ENCODE assay signal across 16 cellular contexts in the genomic region with DNA sequence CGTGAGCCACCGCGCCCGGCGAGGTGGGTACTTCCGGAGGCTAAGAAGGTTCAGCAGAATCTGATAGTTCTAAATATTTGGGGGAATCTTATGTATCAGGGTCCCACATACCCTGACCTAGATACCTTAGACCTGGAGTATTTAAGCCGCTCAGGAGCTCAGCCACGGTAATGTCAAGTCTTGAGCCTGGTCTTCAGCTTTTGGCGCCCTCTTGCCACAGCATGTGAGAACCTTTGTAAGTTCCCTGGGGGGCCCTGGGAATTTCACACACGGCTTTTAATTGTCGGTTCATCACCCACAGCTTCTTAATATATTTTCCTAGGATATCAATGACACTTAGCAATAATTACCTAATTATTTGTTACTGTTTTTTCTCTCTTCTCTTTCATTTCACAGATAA.
A peak's percentile ranks its signal among the peaks of the same experiment; 100 is the strongest.
DNase-seq lines count a peak whose midpoint lies in the region; ATAC-seq and TF ChIP-seq lines count a peak whose summit lies in the region.
"Had no signal": no experiment of that assay in that cellular context is flagged by ENCODE, and none has a peak within 500 bp of the region (broad histone marks: within the 10 kb centered on the region; RNA-seq: fewer than 3 reads in every experiment).

No MANE protein-coding gene starts in this region.

- H3K27ac Mint-ChIP-seq in GM23338: no peak overlapping the region
- H3K27ac Mint-ChIP-seq in activated CD8-positive, alpha-beta T cell treated with anti-CD3 and anti-CD28 coated beads for 36 hours: no peak overlapping the region
- no peak overlapping the region for H3K27ac Mint-ChIP-seq in activated T-helper 2 cell treated with anti-CD3 and anti-CD28 coated beads, Interferon-gamma antibody, Interleukin-2, Interleukin-4, amounts not matched to agents 10 μg/mL and 5 μg/mL and 100 μg/mL, durations not matched to agents 14 hours and 24 hours and 36 hours
- H3K27ac Mint-ChIP-seq: CD4-positive, CD25-positive, alpha-beta regulatory T cell had no signal

- intact Hi-C loops in transverse colon (cut with DNase I; ENCODE audit: low total_unique reads): no loop called here
- intact Hi-C loops in activated CD8-positive, alpha-beta T cell treated with anti-CD3 and anti-CD28 coated beads for 36 hours (cut with micrococcal nuclease): no loop called here
- intact Hi-C loops in activated T-helper 2 cell treated with anti-CD3 and anti-CD28 coated beads, Interferon-gamma antibody, Interleukin-2, Interleukin-4, amounts not matched to agents 10 μg/mL and 5 μg/mL and 100 μg/mL, durations not matched to agents 14 hours and 24 hours and 36 hours (cut with micrococcal nuclease): no loop called here

- H4K20me1 ChIP-seq in BLaER1 treated with 17β-estradiol and CSF1 and Interleukin-3, amounts not matched to agents 10 nM and 100 nM: no peaks in the 10 kb centered on the region
- H4K20me1 ChIP-seq in GM23338 (replicated peaks; ENCODE audit: insufficient read depth): no peaks in the 10 kb centered on the region
- H4K20me1 ChIP-seq in OCI-LY1 (ENCODE audit: insufficient read depth, low read length): no peaks in the 10 kb centered on the region

- CTCF ChIA-PET in activated CD8-positive, alpha-beta T cell treated with anti-CD3 and anti-CD28 coated beads for 36 hours (lab: Charles Lee): no interaction called here

- peaks cover 5% of the 10 kb centered on the region for H3K27me3 Mint-ChIP-seq in GM23338 (ENCODE audit: insufficient read depth, low read depth, poor library complexity)
- peaks cover 16% of the 10 kb centered on the region for H3K27me3 Mint-ChIP-seq in activated CD8-positive, alpha-beta T cell treated with anti-CD3 and anti-CD28 coated beads for 36 hours
- H3K27me3 Mint-ChIP-seq in activated T-helper 2 cell treated with anti-CD3 and anti-CD28 coated beads, Interferon-gamma antibody, Interleukin-2, Interleukin-4, amounts not matched to agents 10 μg/mL and 5 μg/mL and 100 μg/mL, durations not matched to agents 14 hours and 24 hours and 36 hours (ENCODE audit: low read depth): no peaks in the 10 kb centered on the region
- H3K27me3 Mint-ChIP-seq: CD4-positive, CD25-positive, alpha-beta regulatory T cell had no signal

- DNase-seq in GM23338 (ENCODE audit: low spot score) (peak; percentile 67), iPS-NIHi11 (ENCODE audit: low spot score) (peak; percentile 49), transverse colon (no peak)
- no peak for DNase-seq in activated CD8-positive, alpha-beta T cell treated with anti-CD3 and anti-CD28 coated beads for 36 hours
- DNase-seq in activated T-helper 2 cell treated with anti-CD3 and anti-CD28 coated beads, Interferon-gamma antibody, Interleukin-2, Interleukin-4, amounts not matched to agents 10 μg/mL and 5 μg/mL and 100 μg/mL, durations not matched to agents 14 hours and 24 hours and 36 hours (ENCODE audit: low spot score): no peak
- DNase-seq: CD4-positive, CD25-positive, alpha-beta regulatory T cell; DMS79; GDM1; Kasumi-1; NCI-H1436; NCI-H226; NCI-H526 treated with DMSO at 0.1 percent for 48 hours; SHP77 had no signal

- TF ChIP-seq CTCF in GM23338 (conservative IDR thresholded peaks at IDR 0.05; ENCODE audit: low read depth in 2 of 2): peak; percentile 52 to 75
- TF ChIP-seq CTCF in OCI-LY1 (IDR thresholded peaks at IDR 0.05; ENCODE audit: low read length): peak; percentile 50
- no peak for TF ChIP-seq CTCF in transverse colon (IDR thresholded peaks at IDR 0.05)
- TF ChIP-seq CTCF in activated CD8-positive, alpha-beta T cell treated with anti-CD3 and anti-CD28 coated beads for 36 hours (IDR thresholded peaks at IDR 0.05): no peak

- in situ Hi-C loops in transverse colon (cut with MboI; ENCODE audit: low pct_ligation_motif_present in 1 of 4, low pct_unique_long_range_greater_than_20kb in 1 of 4, low sequenced_read_pairs in 3 of 4): no loop called here

- H3F3A ChIP-seq in GM23338 (replicated peaks; ENCODE audit: low read depth): no peaks in the 10 kb centered on the region
- H3F3A ChIP-seq in OCI-LY1 (ENCODE audit: insufficient read depth, low read length): no peaks in the 10 kb centered on the region

- no peaks in the 10 kb centered on the region for H3K9me3 Mint-ChIP-seq in GM23338
- peaks cover 2% of the 10 kb centered on the region for H3K9me3 Mint-ChIP-seq in activated CD8-positive, alpha-beta T cell treated with anti-CD3 and anti-CD28 coated beads for 36 hours
- H3K9me3 Mint-ChIP-seq in activated T-helper 2 cell treated with anti-CD3 and anti-CD28 coated beads, Interferon-gamma antibody, Interleukin-2, Interleukin-4, amounts not matched to agents 10 μg/mL and 5 μg/mL and 100 μg/mL, durations not matched to agents 14 hours and 24 hours and 36 hours: peaks cover 11% of the 10 kb centered on the region

- no peak for TF ChIP-seq EP300 in transverse colon (IDR thresholded peaks at IDR 0.05; ENCODE audit: low read depth)

- peaks cover 21 to 68% (median 54%) of the 10 kb centered on the region in 10 experiments for H3K4me1 ChIP-seq in BLaER1 treated with 17β-estradiol and CSF1 and Interleukin-3, amounts not matched to agents 10 nM and 100 nM
- H3K4me1 ChIP-seq in GM23338 (ENCODE audit: insufficient read depth) (no peaks in the 10 kb centered on the region), OCI-LY1 (ENCODE audit: insufficient read depth, low read length, severe bottlenecking) (peaks cover 30% of the 10 kb centered on the region), transverse colon (no peaks in the 10 kb centered on the region)
- H3K4me1 ChIP-seq: A549 had no signal

- no peaks in the 10 kb centered on the region for H3K79me2 ChIP-seq in GM23338 (replicated peaks; ENCODE audit: insufficient read depth)
- H3K79me2 ChIP-seq in OCI-LY1 (ENCODE audit: insufficient read depth, low read length): no peaks in the 10 kb centered on the region

- ATAC-seq in GM23338: peak; percentile 58
- no peak for ATAC-seq in activated CD8-positive, alpha-beta T cell treated with anti-CD3 and anti-CD28 coated beads for 36 hours
- ATAC-seq: A549 had no signal

- peaks cover 5% of the 10 kb centered on the region; the same call in 1 of the 3 replicates for H3K4me1 Mint-ChIP-seq in GM23338
- no peaks in the 10 kb centered on the region for H3K4me1 Mint-ChIP-seq in activated CD8-positive, alpha-beta T cell treated with anti-CD3 and anti-CD28 coated beads for 36 hours (ENCODE audit: low read depth)
- H3K4me1 Mint-ChIP-seq in activated T-helper 2 cell treated with anti-CD3 and anti-CD28 coated beads, Interferon-gamma antibody, Interleukin-2, Interleukin-4, amounts not matched to agents 10 μg/mL and 5 μg/mL and 100 μg/mL, durations not matched to agents 14 hours and 24 hours and 36 hours (ENCODE audit: low read depth): no peaks in the 10 kb centered on the region
- H3K4me1 Mint-ChIP-seq: CD4-positive, CD25-positive, alpha-beta regulatory T cell had no signal

- no peaks in the 10 kb centered on the region for H3K36me3 ChIP-seq in BLaER1 treated with 17β-estradiol and CSF1 and Interleukin-3, amounts not matched to agents 10 nM and 100 nM
- no peaks in the 10 kb centered on the region for H3K36me3 ChIP-seq in GM23338 (ENCODE audit: insufficient read depth)
- no peaks in the 10 kb centered on the region; the same call in 1 of the 2 replicates for H3K36me3 ChIP-seq in OCI-LY1 (ENCODE audit: insufficient read depth, low read length)
- H3K36me3 ChIP-seq in transverse colon: no peaks in the 10 kb centered on the region

- no peak for TF ChIP-seq POLR2A in transverse colon (IDR thresholded peaks at IDR 0.05)

- no peak overlapping the region for H3K4me3 ChIP-seq in BLaER1 treated with 17β-estradiol and CSF1 and Interleukin-3, amounts not matched to agents 10 nM and 100 nM
- H3K4me3 ChIP-seq in GM23338 (no peak overlapping the region), OCI-LY1 (ENCODE audit: low read depth, low read length, poor library complexity, severe bottlenecking) (no peak overlapping the region), transverse colon (no peak overlapping the region)
- H3K4me3 ChIP-seq: A549 had no signal

- no peak overlapping the region for H2AFZ ChIP-seq in GM23338
- H2AFZ ChIP-seq in OCI-LY1 (ENCODE audit: low read length): no peak overlapping the region

- H3K27me3 ChIP-seq in BLaER1 treated with 17β-estradiol and CSF1 and Interleukin-3, amounts not matched to agents 10 nM and 100 nM: no peaks in the 10 kb centered on the region
- no peaks in the 10 kb centered on the region for H3K27me3 ChIP-seq in GM23338 (ENCODE audit: insufficient read depth)
- no peaks in the 10 kb centered on the region; the same call in 1 of the 2 replicates for H3K27me3 ChIP-seq in OCI-LY1 (ENCODE audit: insufficient read depth, low read length)
- H3K27me3 ChIP-seq in transverse colon: peaks cover 5% of the 10 kb centered on the region

- H3K4me3 Mint-ChIP-seq in GM23338: no peak overlapping the region
- no peak overlapping the region for H3K4me3 Mint-ChIP-seq in activated CD8-positive, alpha-beta T cell treated with anti-CD3 and anti-CD28 coated beads for 36 hours
- H3K4me3 Mint-ChIP-seq in activated T-helper 2 cell treated with anti-CD3 and anti-CD28 coated beads, Interferon-gamma antibody, Interleukin-2, Interleukin-4, amounts not matched to agents 10 μg/mL and 5 μg/mL and 100 μg/mL, durations not matched to agents 14 hours and 24 hours and 36 hours (ENCODE audit: low read depth): no peak overlapping the region
- H3K4me3 Mint-ChIP-seq: CD4-positive, CD25-positive, alpha-beta regulatory T cell had no signal

- H3K9ac ChIP-seq in BLaER1 treated with 17β-estradiol and CSF1 and Interleukin-3, amounts not matched to agents 10 nM and 100 nM: no peak overlapping the region
- no peak overlapping the region for H3K9ac ChIP-seq in OCI-LY1 (ENCODE audit: low read length)

- peak overlapping the region in 6 of 11 experiments; percentile 1 to 42 (median 20); a peak in 3 of 22 replicates for H3K4me2 ChIP-seq in BLaER1 treated with 17β-estradiol and CSF1 and Interleukin-3, amounts not matched to agents 10 nM and 100 nM
- H3K4me2 ChIP-seq in GM23338: no peak overlapping the region
- no peak overlapping the region for H3K4me2 ChIP-seq in OCI-LY1 (ENCODE audit: low read length)
- H3K4me2 ChIP-seq: A549 had no signal

- peak overlapping the region in 6 of 11 experiments; percentile 24 to 77 (median 66); a peak in 10 of 22 replicates for H3K27ac ChIP-seq in BLaER1 treated with 17β-estradiol and CSF1 and Interleukin-3, amounts not matched to agents 10 nM and 100 nM
- H3K27ac ChIP-seq in GM23338 (ENCODE audit: low read depth): no peak overlapping the region
- H3K27ac ChIP-seq in OCI-LY1 (ENCODE audit: low read depth, low read length, poor library complexity, severe bottlenecking): no peak overlapping the region
- H3K27ac ChIP-seq in transverse colon: no peak overlapping the region
- H3K27ac ChIP-seq: A549 had no signal

- POLR2A ChIA-PET in activated CD8-positive, alpha-beta T cell treated with anti-CD3 and anti-CD28 coated beads for 36 hours (lab: Charles Lee): no interaction called here

- peaks cover 6 to 12% (median 8%) of the 10 kb centered on the region in 11 experiments; a peak in 20 of 22 replicates for H3K9me3 ChIP-seq in BLaER1 treated with 17β-estradiol and CSF1 and Interleukin-3, amounts not matched to agents 10 nM and 100 nM (replicated peaks in 1 of 11)
- H3K9me3 ChIP-seq in OCI-LY1 (ENCODE audit: low read length) (0 out of 2 replicates have a peak, but pooled peaks cover 6% of the 10 kb centered on the region), transverse colon (peaks cover 0 to 3% of the 10 kb centered on the region in 2 donors)
- H3K9me3 ChIP-seq: A549 had no signal

- H3K9me2 ChIP-seq in GM23338 (ENCODE audit: insufficient read depth): no peaks in the 10 kb centered on the region
- no peaks in the 10 kb centered on the region for H3K9me2 ChIP-seq in OCI-LY1 (ENCODE audit: low read depth, low read length)

- 80 to 96% methylated on average over 3 to 11 of the region's 11 CpGs for WGBS in transverse colon (ENCODE audit: low coverage in 1 of 2), 2 donors

- no peaks in the 10 kb centered on the region for H3K36me3 Mint-ChIP-seq in GM23338 (ENCODE audit: low read depth)
- no peaks in the 10 kb centered on the region for H3K36me3 Mint-ChIP-seq in activated CD8-positive, alpha-beta T cell treated with anti-CD3 and anti-CD28 coated beads for 36 hours (ENCODE audit: low read depth)
- no peaks in the 10 kb centered on the region for H3K36me3 Mint-ChIP-seq in activated T-helper 2 cell treated with anti-CD3 and anti-CD28 coated beads, Interferon-gamma antibody, Interleukin-2, Interleukin-4, amounts not matched to agents 10 μg/mL and 5 μg/mL and 100 μg/mL, durations not matched to agents 14 hours and 24 hours and 36 hours (ENCODE audit: low read depth)
- H3K36me3 Mint-ChIP-seq: CD4-positive, CD25-positive, alpha-beta regulatory T cell had no signal

Comparison
In these comparisons a context has a peak if more than half of its experiments do, and no peak if none do; other contexts are left out.
1. H3K27ac ChIP-seq: peak in BLaER1 treated with 17β-estradiol and CSF1 and Interleukin-3, amounts not matched to agents 10 nM and 100 nM (6 of 11); none in GM23338 (single experiment), OCI-LY1 (single experiment) and transverse colon (0 of 4).
2. H3K4me2 ChIP-seq: peak in BLaER1 treated with 17β-estradiol and CSF1 and Interleukin-3, amounts not matched to agents 10 nM and 100 nM (6 of 11); none in GM23338 (single experiment) and OCI-LY1 (single experiment).
3. DNase-seq: peak in GM23338 (single experiment) and iPS-NIHi11 (single experiment); none in transverse colon (single experiment), activated CD8-positive, alpha-beta T cell treated with anti-CD3 and anti-CD28 coated beads for 36 hours (single experiment) and activated T-helper 2 cell treated with anti-CD3 and anti-CD28 coated beads, Interferon-gamma antibody, Interleukin-2, Interleukin-4, amounts not matched to agents 10 μg/mL and 5 μg/mL and 100 μg/mL, durations not matched to agents 14 hours and 24 hours and 36 hours (single experiment).
4. CTCF ChIP-seq: peak in GM23338 (2 of 2) and OCI-LY1 (single experiment); none in transverse colon (0 of 5) and activated CD8-positive, alpha-beta T cell treated with anti-CD3 and anti-CD28 coated beads for 36 hours (single experiment).